1 cellular context compared by ENCODE assay signal in genomic region chr11:106668147-106668546, GRCh38.
TF ChIP-seq lines count a peak whose summit lies in the region.

No MANE protein-coding gene starts in this region.

TF ChIP-seq in SK-N-SH, 30 proteins besides CTCF, POLR2A, EP300 and RAD21 (continued from another document):
- TF ChIP-seq PBX3 (IDR thresholded peaks at IDR 0.05) (peak; percentile 92), SMC3 (IDR thresholded peaks at IDR 0.05; ENCODE audit: low read depth, low read length) (no peak), FOSL2 (IDR thresholded peaks at IDR 0.05; ENCODE audit: borderline replicate concordance, low read depth) (peak; percentile 64; the same call in 1 of the 2 replicates), TCF12 (IDR thresholded peaks at IDR 0.05) (peak; percentile 97), MXI1 (IDR thresholded peaks at IDR 0.05; ENCODE audit: low read depth, low read length) (no peak), ELF1 (IDR thresholded peaks at IDR 0.05) (no peak), SIN3A (IDR thresholded peaks at IDR 0.05; ENCODE audit: borderline replicate concordance, low read depth, low read length) (no peak), MAX (IDR thresholded peaks at IDR 0.05; ENCODE audit: low read depth) (0 out of 2 replicates have a peak, but pooled peaks have one; percentile 38), USF1 (IDR thresholded peaks at IDR 0.05; ENCODE audit: borderline replicate concordance, low read depth) (no peak), USF2 (IDR thresholded peaks at IDR 0.05; ENCODE audit: borderline replicate concordance, low read depth, low read length) (no peak), GATA2 (CRISPR knock-in tag; IDR thresholded peaks at IDR 0.05) (no peak), NRF1 (IDR thresholded peaks at IDR 0.05; ENCODE audit: low read depth, low read length) (no peak), MEF2A (IDR thresholded peaks at IDR 0.05; ENCODE audit: borderline replicate concordance, low read depth) (peak; percentile 90), CHD2 (IDR thresholded peaks at IDR 0.05; ENCODE audit: low read length, partially characterized antibody) (no peak), RXRA (IDR thresholded peaks at IDR 0.05; ENCODE audit: borderline replicate concordance, low read depth) (peak; percentile 43; the same call in 1 of the 2 replicates), YY1 (IDR thresholded peaks at IDR 0.05; ENCODE audit: low read depth) (no peak), EZH2phosphoT487 (IDR thresholded peaks at IDR 0.05; ENCODE audit: borderline replicate concordance, low read depth) (no peak), IRF3 (IDR thresholded peaks at IDR 0.05; ENCODE audit: low read depth, low read length) (no peak)
